In genomic region chr16:83158320-83158957, GRCh38 we compare ENCODE assay signal across 29 cellular contexts.
DNase-seq lines count a peak whose midpoint lies in the region; ATAC-seq, FAIRE-seq and TF ChIP-seq lines count a peak whose summit lies in the region.
"Had no signal": no experiment of that assay in that cellular context is flagged by ENCODE, and none has a peak within 500 bp of the region (broad histone marks: within the 10 kb centered on the region; RNA-seq: fewer than 3 reads in every experiment).

No MANE protein-coding gene starts in this region.

- H2BK15ac ChIP-seq in H1 (ENCODE audit: low read length), result peak overlapping the region; percentile 65; the same call in 1 of the 2 replicates

- FAIRE-seq in H1 (lab: Jason Lieb, UNC), result no peak
- FAIRE-seq: GM12878 had no signal

- H4K8ac ChIP-seq in H1 (ENCODE audit: extremely low read depth, insufficient read depth, low read length), result no peak overlapping the region

- H3K9me3 Mint-ChIP-seq in osteocyte (ENCODE audit: unreplicated experiment) (no peaks in the 10 kb centered on the region), MCF 10A (ENCODE audit: unreplicated experiment) (no peaks in the 10 kb centered on the region)
- H3K9me3 Mint-ChIP-seq in activated naive CD8-positive, alpha-beta T cell treated with anti-CD3 and anti-CD28 coated beads, Interleukin-2, amount 50 U/mL, for 24 hours, result peaks cover 6% of the 10 kb centered on the region

- H3K79me1 ChIP-seq in H1 (ENCODE audit: low read depth, low read length), result no peaks in the 10 kb centered on the region

- no peak overlapping the region; the same call in 1 of the 2 replicates for H2BK20ac ChIP-seq in H1 (ENCODE audit: low read length)

- H3K27ac Mint-ChIP-seq in osteocyte (ENCODE audit: unreplicated experiment), result peak overlapping the region; percentile 43
- no peak overlapping the region for H3K27ac Mint-ChIP-seq in activated naive CD8-positive, alpha-beta T cell treated with anti-CD3 and anti-CD28 coated beads, Interleukin-2, amount 50 U/mL, for 24 hours
- H3K27ac Mint-ChIP-seq in MCF 10A (ENCODE audit: low read depth, unreplicated experiment), result no peak overlapping the region
- H3K27ac Mint-ChIP-seq: B cell; CD8-positive, alpha-beta T cell had no signal

- H2BK12ac ChIP-seq in H1 (ENCODE audit: low read depth, low read length), result no peak overlapping the region

- intact Hi-C loops in MCF 10A (cut with micrococcal nuclease), result no loop called here

- no peak overlapping the region for H3K4me3 ChIP-seq in H1 (ENCODE audit: extremely low read depth in 1 of 4, insufficient read depth in 2 of 4, low read depth in 3 of 4, low read length in 4 of 4)
- H3K4me3 ChIP-seq: GM12878, SJSA1 had no signal

- TF ChIP-seq CTCF in H1 (IDR thresholded peaks at IDR 0.05; ENCODE audit: control extremely low read depth in 1 of 3, insufficient read depth in 1 of 3, low read depth in 1 of 3, low read length in 3 of 3) (no peak), osteocyte (IDR thresholded peaks at IDR 0.05) (no peak), MCF 10A (IDR thresholded peaks at IDR 0.05; ENCODE audit: unreplicated experiment) (no peak)

- H3K27me3 Mint-ChIP-seq in osteocyte (ENCODE audit: unreplicated experiment), result no peaks in the 10 kb centered on the region
- H3K27me3 Mint-ChIP-seq in activated naive CD8-positive, alpha-beta T cell treated with anti-CD3 and anti-CD28 coated beads, Interleukin-2, amount 50 U/mL, for 24 hours, result no peaks in the 10 kb centered on the region
- no peaks in the 10 kb centered on the region for H3K27me3 Mint-ChIP-seq in MCF 10A (ENCODE audit: insufficient read depth, unreplicated experiment)
- H3K27me3 Mint-ChIP-seq: B cell had no signal

- H4K5ac ChIP-seq in H1 (ENCODE audit: insufficient read length, low read depth, low read length), result no peak overlapping the region

- no peak overlapping the region for H2AFZ ChIP-seq in H1 (ENCODE audit: low read length)

- H3K4me1 Mint-ChIP-seq in osteocyte (ENCODE audit: unreplicated experiment) (peaks cover 14% of the 10 kb centered on the region), MCF 10A (ENCODE audit: insufficient read depth, unreplicated experiment) (no peaks in the 10 kb centered on the region)
- no peaks in the 10 kb centered on the region for H3K4me1 Mint-ChIP-seq in activated naive CD8-positive, alpha-beta T cell treated with anti-CD3 and anti-CD28 coated beads, Interleukin-2, amount 50 U/mL, for 24 hours
- H3K4me1 Mint-ChIP-seq: B cell had no signal

- no peaks in the 10 kb centered on the region for H4K20me1 ChIP-seq in H1 (replicated peaks in 1 of 2; ENCODE audit: control insufficient read depth in 1 of 2, insufficient read depth in 2 of 2, low read length in 2 of 2)

- H3K27me3 ChIP-seq in H1 (replicated peaks in 1 of 4; ENCODE audit: control insufficient read depth in 3 of 4, extremely low read depth in 1 of 4, insufficient read depth in 3 of 4, low read length in 3 of 4), result no peaks in the 10 kb centered on the region
- H3K27me3 ChIP-seq: SJSA1 had no signal

- no peak overlapping the region for H3K4ac ChIP-seq in H1 (replicated peaks; ENCODE audit: insufficient read length, low read depth, low read length)

- BruUV-seq in MCF 10A (replicated peaks; lab: Mats Ljungman, UMichigan), result no TSS peak

- POLR2A ChIA-PET in H1 (lab: Charles Lee; ENCODE audit: partially characterized antibody), result no interaction called here
- POLR2A ChIA-PET in MCF 10A (lab: Yijun Ruan, JAX), result interaction anchor here (0.8 kb wide), 1 partner anchor 12 kb away, joined by 4 read pairs; no protein-coding TSS in a partner anchor

- ATAC-seq in HG03025 (IDR thresholded peaks at IDR 0.05; ENCODE audit: low FRiP score, unreplicated experiment), result no peak
- no peak for ATAC-seq in activated naive CD8-positive, alpha-beta T cell treated with anti-CD3 and anti-CD28 coated beads, Interleukin-2, amount 50 U/mL, for 24 hours
- ATAC-seq: CD8-positive, alpha-beta T cell; GM12878; HCT116; PC-3 had no signal

- DNase-seq in RPMI7951 (ENCODE audit: low read depth) (peak; percentile 27), H1 (ENCODE audit: low read depth in 1 of 2, low spot score in 2 of 2) (no peak), osteocyte (ENCODE audit: extremely low spot score, unreplicated experiment) (no peak), epidermal melanocyte (ENCODE audit: insufficient read length, low spot score) (no peak), MCF 10A (ENCODE audit: unreplicated experiment) (no peak)
- DNase-seq in activated naive CD8-positive, alpha-beta T cell treated with anti-CD3 and anti-CD28 coated beads, Interleukin-2, amount 50 U/mL, for 24 hours, result no peak
- DNase-seq: Caco-2; CD8-positive, alpha-beta T cell; DMS79; EL; GDM1; GOT3; Karpas-422; MV-4-11; NCI-H1105; NCI-H1436 treated with DMSO at 0.1 percent for 48 hours; NCI-H187 treated with DMSO at 0.1 percent for 48 hours; NCI-H2171 treated with DMSO at 0.1 percent for 48 hours; NCI-H524; NCI-H774; PC-3; Right ventricle myocardium superior had no signal

- peaks cover 0 to 3% (median 0%) of the 10 kb centered on the region in 4 experiments; a peak in 2 of 7 replicates for H3K4me1 ChIP-seq in H1 (replicated peaks in 1 of 4; ENCODE audit: control insufficient read depth in 3 of 4, insufficient read depth in 4 of 4, low read length in 3 of 4)
- H3K4me1 ChIP-seq: Caco-2, SJSA1 had no signal

- H3K18ac ChIP-seq in H1 (ENCODE audit: extremely low read depth, low read length), result no peak overlapping the region

- no peak overlapping the region for H3K14ac ChIP-seq in H1 (ENCODE audit: insufficient read length)

- no peak overlapping the region for H3K4me2 ChIP-seq in H1 (ENCODE audit: insufficient read depth in 1 of 2, low read depth in 2 of 2, low read length in 2 of 2)

- H3K56ac ChIP-seq in H1 (replicated peaks; ENCODE audit: insufficient read length, low read depth, low read length), result no peak overlapping the region

- CTCF ChIA-PET in H1 (lab: Charles Lee; ENCODE audit: partially characterized antibody), result interaction anchor here (1.0 to 1.6 kb wide), 2 partner anchors 42 to 198 kb away, joined by 3 to 4 read pairs; no protein-coding TSS in a partner anchor
- CTCF ChIA-PET in MCF 10A (lab: Yijun Ruan, JAX), result interaction anchor here (0.6 kb wide), 1 partner anchor 11 kb away, joined by 3 read pairs; no protein-coding TSS in a partner anchor

- no peak overlapping the region for H2AK5ac ChIP-seq in H1 (ENCODE audit: low read depth, low read length)

- no peak overlapping the region for H3K4me3 Mint-ChIP-seq in osteocyte (ENCODE audit: unreplicated experiment)
- H3K4me3 Mint-ChIP-seq in activated naive CD8-positive, alpha-beta T cell treated with anti-CD3 and anti-CD28 coated beads, Interleukin-2, amount 50 U/mL, for 24 hours, result no peak overlapping the region
- no peak overlapping the region for H3K4me3 Mint-ChIP-seq in MCF 10A (ENCODE audit: unreplicated experiment)
- H3K4me3 Mint-ChIP-seq: B cell; CD8-positive, alpha-beta T cell had no signal

- 92% methylated on average over 15 of the region's 15 CpGs; no CpG with 5 or more reads in 1 of the 2 experiments for WGBS in H1 (ENCODE audit: extremely low coverage in 1 of 2, insufficient coverage in 1 of 2, insufficient read length in 1 of 2, insufficient replicate concordance in 2 of 2, low coverage in 1 of 2, low lambda C conversion rate in 2 of 2, missing lambda C conversion rate in 1 of 2), 2 experiments

- H2BK120ac ChIP-seq in H1 (replicated peaks; ENCODE audit: low read depth, low read length), result no peak overlapping the region

- no peak for TF ChIP-seq RAD21 in H1 (IDR thresholded peaks at IDR 0.05 in 1 of 2, conservative IDR thresholded peaks at IDR 0.05 in 1 of 2; ENCODE audit: low read depth in 2 of 2, low read length in 2 of 2)

- H3K9ac ChIP-seq in H1 (replicated peaks in 1 of 4; ENCODE audit: extremely low read depth in 1 of 4, low read depth in 3 of 4, low read length in 3 of 4), result no peak overlapping the region

- H3K23ac ChIP-seq in H1 (ENCODE audit: insufficient read length), result no peak overlapping the region

- no peak for TF ChIP-seq POLR2A in H1 (IDR thresholded peaks at IDR 0.05; ENCODE audit: control extremely low read depth in 1 of 2, low read depth in 2 of 2, low read length in 2 of 2)

- H3K9me3 ChIP-seq in H1 (ENCODE audit: insufficient read depth in 2 of 2, low read depth in 1 of 2, low read length in 1 of 2), result no peaks in the 10 kb centered on the region; a peak in 1 of 4 replicates
- H3K9me3 ChIP-seq: Caco-2, SJSA1 had no signal

- no peak overlapping the region for H3K27ac ChIP-seq in H1 (ENCODE audit: low read depth, low read length)
- H3K27ac ChIP-seq: C4-2B, HL-60, SJSA1 had no signal

- no peaks in the 10 kb centered on the region for H3K79me2 ChIP-seq in H1 (ENCODE audit: control insufficient read depth in 1 of 2, insufficient read depth in 2 of 2, low read length in 2 of 2)

- H3K36me3 Mint-ChIP-seq in osteocyte (ENCODE audit: unreplicated experiment) (no peaks in the 10 kb centered on the region), MCF 10A (ENCODE audit: insufficient read depth, unreplicated experiment) (peaks cover 6% of the 10 kb centered on the region)
- H3K36me3 Mint-ChIP-seq in activated naive CD8-positive, alpha-beta T cell treated with anti-CD3 and anti-CD28 coated beads, Interleukin-2, amount 50 U/mL, for 24 hours (ENCODE audit: low read depth), result no peaks in the 10 kb centered on the region
- H3K36me3 Mint-ChIP-seq: CD8-positive, alpha-beta T cell had no signal

- TF ChIP-seq EP300 in H1 (IDR thresholded peaks at IDR 0.05; ENCODE audit: borderline replicate concordance in 1 of 2, low read depth in 2 of 2, low read length in 2 of 2), result no peak

- 0 out of 2 replicates have a peak overlapping the region, but pooled peaks have one; percentile 5 for H2BK5ac ChIP-seq in H1 (ENCODE audit: low read depth, low read length)

- H3K36me3 ChIP-seq in H1 (ENCODE audit: control insufficient read depth in 2 of 4, insufficient read depth in 4 of 4, low read length in 3 of 4), result no peaks in the 10 kb centered on the region
- H3K36me3 ChIP-seq: SJSA1 had no signal

- H3K23me2 ChIP-seq in H1 (ENCODE audit: low read depth, low read length), result no peaks in the 10 kb centered on the region

- no peak overlapping the region for H4K91ac ChIP-seq in H1 (replicated peaks; ENCODE audit: insufficient read length, low read length)

TF ChIP-seq in H1, 55 proteins besides CTCF, POLR2A, EP300 and RAD21:
- TF ChIP-seq KDM1A (IDR thresholded peaks at IDR 0.05; ENCODE audit: borderline replicate concordance, low read length), result no peak
- TF ChIP-seq EGR1 (IDR thresholded peaks at IDR 0.05; ENCODE audit: borderline replicate concordance, low read depth, low read length), result no peak
- TF ChIP-seq TBP (IDR thresholded peaks at IDR 0.05; ENCODE audit: low read depth, low read length), result no peak
- TF ChIP-seq PHF8 (conservative IDR thresholded peaks at IDR 0.05; ENCODE audit: low read depth, low read length), result no peak
- no peak for TF ChIP-seq BRCA1 (IDR thresholded peaks at IDR 0.05; ENCODE audit: low read depth, low read length)
- no peak for TF ChIP-seq SP2 (IDR thresholded peaks at IDR 0.05; ENCODE audit: low read length)
TF ChIP-seq in H1: peak in this region for 0.
